In genomic region chr17:43831633-43832032, GRCh38 we compare ENCODE assay signal across 1 cellular context.
TF ChIP-seq lines count a peak whose summit lies in the region.

No MANE protein-coding gene starts in this region.

TF ChIP-seq in GM23338, 12 proteins besides CTCF, POLR2A, EP300 and RAD21 (continued from another document):
- TF ChIP-seq REST (IDR thresholded peaks at IDR 0.05; ENCODE audit: unreplicated experiment) = no peak
- no peak for TF ChIP-seq EZH2phosphoT487 (IDR thresholded peaks at IDR 0.05; ENCODE audit: unreplicated experiment)
- no peak for TF ChIP-seq EZH2 (IDR thresholded peaks at IDR 0.05; ENCODE audit: low read depth, unreplicated experiment)
- TF ChIP-seq NANOG (IDR thresholded peaks at IDR 0.05; ENCODE audit: borderline replicate concordance) = no peak
